12 cellular contexts compared by ENCODE assay signal in the genomic region with DNA sequence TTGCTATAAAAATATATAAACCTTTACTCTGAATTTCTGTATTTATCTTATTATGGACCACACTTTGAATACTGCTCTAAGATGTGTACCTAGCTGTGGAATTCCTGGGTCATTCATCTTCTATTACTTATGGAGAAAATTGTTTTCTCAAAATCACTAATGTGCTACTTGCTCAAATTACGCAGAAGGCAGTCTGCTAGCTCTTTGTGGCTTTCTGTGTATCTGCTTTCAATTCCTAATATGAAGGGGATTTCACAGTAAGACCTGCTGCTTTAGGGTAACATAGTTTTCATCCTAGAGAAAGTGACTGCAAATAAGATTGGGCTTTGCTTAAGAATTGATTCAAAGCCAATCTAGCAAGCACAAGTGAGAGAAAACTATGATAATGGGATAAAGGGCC.
DNase-seq lines count a peak whose midpoint lies in the region; ATAC-seq, FAIRE-seq and TF ChIP-seq lines count a peak whose summit lies in the region.
"Had no signal": no experiment of that assay in that cellular context is flagged by ENCODE, and none has a peak within 500 bp of the region (broad histone marks: within the 10 kb centered on the region; RNA-seq: fewer than 3 reads in every experiment).

No MANE protein-coding gene starts in this region.

- no peak overlapping the region for H3K27ac Mint-ChIP-seq in stimulated activated naive B cell treated with anti-CD40 and anti-IgM and Interleukin-4, amounts not matched to agents 10 μg/mL and 1 μg/mL and 100 μg/mL, for 72 hours

- TF ChIP-seq CTCF in pancreas (IDR thresholded peaks at IDR 0.05), result no peak

- ATAC-seq in activated T-cell treated with anti-CD3 and anti-CD28 coated beads, Interleukin-2, amount 50 U/mL, for 4 hours, result peak; percentile 60 to 73
- ATAC-seq in GM21786 (IDR thresholded peaks at IDR 0.05; ENCODE audit: unreplicated experiment) (peak; percentile 37), HG03565 (IDR thresholded peaks at IDR 0.05; ENCODE audit: unreplicated experiment) (peak; percentile 38), pancreas (no peak)
- ATAC-seq in stimulated activated naive B cell treated with anti-CD40 and anti-IgM and Interleukin-4, amounts not matched to agents 10 μg/mL and 1 μg/mL and 100 μg/mL, for 72 hours (replicated peaks), result peak; percentile 66
- ATAC-seq: right cardiac atrium had no signal

- 85 to 89% methylated on average over 1 of the region's 1 CpG for WGBS in pancreas, 2 donors

- intact Hi-C loops in pancreas (cut with DNase I), result no loop called here

- H3K36me3 ChIP-seq in pancreas, result no peaks in the 10 kb centered on the region
- H3K36me3 ChIP-seq: ascending aorta had no signal

- no peaks in the 10 kb centered on the region for H3K27me3 Mint-ChIP-seq in activated T-cell treated with anti-CD3 and anti-CD28 coated beads, Interleukin-2, amount 50 U/mL, for 4 hours (ENCODE audit: low read depth)
- no peaks in the 10 kb centered on the region for H3K27me3 Mint-ChIP-seq in stimulated activated naive B cell treated with anti-CD40 and anti-IgM and Interleukin-4, amounts not matched to agents 10 μg/mL and 1 μg/mL and 100 μg/mL, for 72 hours

- H3K9me3 Mint-ChIP-seq in activated T-cell treated with anti-CD3 and anti-CD28 coated beads, Interleukin-2, amount 50 U/mL, for 4 hours, result no peaks in the 10 kb centered on the region
- H3K9me3 Mint-ChIP-seq in stimulated activated naive B cell treated with anti-CD40 and anti-IgM and Interleukin-4, amounts not matched to agents 10 μg/mL and 1 μg/mL and 100 μg/mL, for 72 hours, result no peaks in the 10 kb centered on the region

- no peaks in the 10 kb centered on the region for H3K27me3 ChIP-seq in pancreas
- H3K27me3 ChIP-seq: ascending aorta had no signal

- H3K4me1 ChIP-seq in pancreas, result peaks cover 2 to 6% (median 3%) of the 10 kb centered on the region in 3 donors
- H3K4me1 ChIP-seq: ascending aorta had no signal

- H3K4me3 Mint-ChIP-seq in activated T-cell treated with anti-CD3 and anti-CD28 coated beads, Interleukin-2, amount 50 U/mL, for 4 hours, result peak overlapping the region; percentile 6
- peak overlapping the region in 1 of 2 donors; percentile 12 for H3K4me3 Mint-ChIP-seq in stimulated activated naive B cell treated with anti-CD40 and anti-IgM and Interleukin-4, amounts not matched to agents 10 μg/mL and 1 μg/mL and 100 μg/mL, for 72 hours

- peaks cover 50% of the 10 kb centered on the region for H3K4me1 Mint-ChIP-seq in activated T-cell treated with anti-CD3 and anti-CD28 coated beads, Interleukin-2, amount 50 U/mL, for 4 hours (ENCODE audit: low read depth)
- peaks cover 16 to 26% of the 10 kb centered on the region in 2 donors for H3K4me1 Mint-ChIP-seq in stimulated activated naive B cell treated with anti-CD40 and anti-IgM and Interleukin-4, amounts not matched to agents 10 μg/mL and 1 μg/mL and 100 μg/mL, for 72 hours

- no peak for FAIRE-seq in pancreas (lab: Jason Lieb, UNC)
- FAIRE-seq: TTC549 had no signal

- no peaks in the 10 kb centered on the region for H3K36me3 Mint-ChIP-seq in activated T-cell treated with anti-CD3 and anti-CD28 coated beads, Interleukin-2, amount 50 U/mL, for 4 hours (ENCODE audit: insufficient read depth)
- H3K36me3 Mint-ChIP-seq in stimulated activated naive B cell treated with anti-CD40 and anti-IgM and Interleukin-4, amounts not matched to agents 10 μg/mL and 1 μg/mL and 100 μg/mL, for 72 hours, result no peaks in the 10 kb centered on the region

- H3K9me3 ChIP-seq in pancreas, result no peaks in the 10 kb centered on the region
- H3K9me3 ChIP-seq: ascending aorta had no signal

- DNase-seq in activated T-cell treated with anti-CD3 and anti-CD28 coated beads, Interleukin-2, amount 50 U/mL, for 4 hours, result no peak
- DNase-seq in activated T-cell treated with anti-CD3 and anti-CD28 coated beads for 4 hours (no peak), NCI-H1436 treated with DMSO at 0.1 percent for 48 hours (lab: John Stamatoyannopoulos, UW) (no peak), foreskin melanocyte (no peak), pancreas (no peak)
- DNase-seq in stimulated activated naive B cell treated with anti-CD40 and anti-IgM and Interleukin-4, amounts not matched to agents 10 μg/mL and 1 μg/mL and 100 μg/mL, for 72 hours, result no peak
- DNase-seq: NCI-H526, right cardiac atrium had no signal

- no peak overlapping the region for H3K27ac ChIP-seq in pancreas
- H3K27ac ChIP-seq: ascending aorta had no signal

- no peak overlapping the region for H3K4me3 ChIP-seq in pancreas
- H3K4me3 ChIP-seq: ascending aorta had no signal

Comparison
In these comparisons a context has a peak if more than half of its experiments do, and no peak if none do; other contexts are left out.
1. ATAC-seq: peak in activated T-cell treated with anti-CD3 and anti-CD28 coated beads, Interleukin-2, amount 50 U/mL, for 4 hours (2 of 2), GM21786 (single experiment), HG03565 (single experiment) and stimulated activated naive B cell treated with anti-CD40 and anti-IgM and Interleukin-4, amounts not matched to agents 10 μg/mL and 1 μg/mL and 100 μg/mL, for 72 hours (2 of 2); none in pancreas (0 of 4).